In genomic region chrX:29862126-29862664, GRCh38 we compare ENCODE assay signal across 3 cellular contexts.
TF ChIP-seq lines count a peak whose summit lies in the region.

No MANE protein-coding gene starts in this region.

TF ChIP-seq in A549, 52 proteins besides CTCF, POLR2A, EP300 and RAD21:
- TF ChIP-seq EHF (CRISPR knock-in tag; IDR thresholded peaks at IDR 0.05) (no peak), MAFK (IDR thresholded peaks at IDR 0.05; ENCODE audit: partially characterized antibody) (peak; percentile 93)

TF ChIP-seq in IMR-90, 13 proteins besides CTCF, POLR2A, EP300 and RAD21:
- TF ChIP-seq MXI1 (IDR thresholded peaks at IDR 0.05; ENCODE audit: borderline replicate concordance, low read depth, low read length), result no peak
- peak; percentile 99 for TF ChIP-seq MAFK (IDR thresholded peaks at IDR 0.05; ENCODE audit: low read depth, low read length)

TF ChIP-seq in H1, 55 proteins besides CTCF, POLR2A, EP300 and RAD21:
- TF ChIP-seq MAFK (IDR thresholded peaks at IDR 0.05; ENCODE audit: low read depth, low read length), result peak; percentile 95
- TF ChIP-seq CBX5 (IDR thresholded peaks at IDR 0.05; ENCODE audit: low read depth, low read length), result no peak
- TF ChIP-seq CHD2 (IDR thresholded peaks at IDR 0.05; ENCODE audit: low read length), result no peak
- no peak for TF ChIP-seq RNF2 (IDR thresholded peaks at IDR 0.05; ENCODE audit: borderline replicate concordance, low read depth, low read length, missing control alignments, poor library complexity, severe bottlenecking)
TF ChIP-seq in H1: peak in this region for 1.
